In genomic region chrX:123871309-123871708, GRCh38 we compare ENCODE assay signal across 19 cellular contexts. TPM values are rescaled to one million over a fixed set of nuclear protein-coding genes. Genes with fewer than 3 reads are reported as not detected.
DNase-seq lines count a peak whose midpoint lies in the region; ATAC-seq and TF ChIP-seq lines count a peak whose summit lies in the region.
"Had no signal": no experiment of that assay in that cellular context is flagged by ENCODE, and none has a peak within 500 bp of the region (broad histone marks: within the 10 kb centered on the region; RNA-seq: fewer than 3 reads in every experiment).

No MANE protein-coding gene starts in this region.

- no peak for TF ChIP-seq CTCF in PC-9 (conservative IDR thresholded peaks at IDR 0.05)

- H3K27me3 ChIP-seq in PC-9 (ENCODE audit: insufficient read depth, low read depth): no peaks in the 10 kb centered on the region
- H3K27me3 ChIP-seq in effector memory CD4-positive, alpha-beta T cell (replicated peaks; ENCODE audit: control insufficient read depth, insufficient read depth, low read length, poor library complexity, severe bottlenecking): no peaks in the 10 kb centered on the region
- H3K27me3 ChIP-seq: BE2C, body of pancreas, neutrophil, SJSA1, upper lobe of right lung had no signal

- POLR2A ChIA-PET in PC-9 (lab: Charles Lee; ENCODE audit: unreplicated experiment): no interaction called here

- no peak for DNase-seq in PC-9
- peak; percentile 51 for DNase-seq in renal cortical epithelial cell (ENCODE audit: low read depth)
- no peak for DNase-seq in DMS53 (lab: John Stamatoyannopoulos, UW)
- DNase-seq in effector memory CD4-positive, alpha-beta T cell: no peak
- DNase-seq in NOMO-1 treated with dmso at 0.1 percent for 144 hours (lab: John Stamatoyannopoulos, UW; ENCODE audit: unreplicated experiment): no peak
- DNase-seq in DMS53 treated with DMSO at 0.1 percent for 48 hours (lab: John Stamatoyannopoulos, UW; ENCODE audit: unreplicated experiment): no peak
- DNase-seq: activated CD4-positive, alpha-beta T cell treated with anti-CD3 and anti-CD28 coated beads for 1 hour; activated naive CD4-positive, alpha-beta T cell treated with anti-CD3 and anti-CD28 coated beads, Interleukin-2, amount 10 ng/mL, durations not matched to agents 7 days and 5 days; BE2C; body of pancreas; NCI-H1436 treated with DMSO at 0.1 percent for 48 hours; retina; stimulated activated naive CD8-positive, alpha-beta T cell treated with anti-CD3 and anti-CD28 coated beads, Interleukin-15, amount 100 ng/mL, for 72 hours; upper lobe of right lung had no signal

- no peaks in the 10 kb centered on the region for H3K9me3 ChIP-seq in PC-9 (ENCODE audit: insufficient read depth, low read depth)
- H3K9me3 ChIP-seq in effector memory CD4-positive, alpha-beta T cell (ENCODE audit: control insufficient read depth, low read length): no peaks in the 10 kb centered on the region
- H3K9me3 ChIP-seq: BE2C, body of pancreas, neutrophil, SJSA1, upper lobe of right lung had no signal

- CTCF ChIA-PET in PC-9 (lab: Charles Lee): no interaction called here

- ATAC-seq in GM18868 (IDR thresholded peaks at IDR 0.05; ENCODE audit: unreplicated experiment) (peak; percentile 59), HG02798 (IDR thresholded peaks at IDR 0.05; ENCODE audit: poor library complexity, unreplicated experiment) (peak; percentile 59)
- ATAC-seq: body of pancreas; stimulated activated naive CD8-positive, alpha-beta T cell treated with anti-CD3 and anti-CD28 coated beads, Interleukin-15, amount 100 ng/mL, for 72 hours; upper lobe of right lung had no signal

- H3F3A ChIP-seq in PC-9 (ENCODE audit: insufficient read depth, low read depth): peaks cover 31% of the 10 kb centered on the region

- H3K9me2 ChIP-seq in PC-9 (ENCODE audit: insufficient read depth): no peaks in the 10 kb centered on the region

- H3K4me1 ChIP-seq in PC-9 (replicated peaks; ENCODE audit: insufficient read depth): peaks cover 31% of the 10 kb centered on the region
- H3K4me1 ChIP-seq in effector memory CD4-positive, alpha-beta T cell (ENCODE audit: control insufficient read depth, insufficient read depth, low read length, poor library complexity, severe bottlenecking): no peaks in the 10 kb centered on the region
- H3K4me1 ChIP-seq: BE2C, SJSA1, upper lobe of right lung had no signal

- H3K4me2 ChIP-seq in PC-9: no peak overlapping the region

- H3K27ac ChIP-seq in PC-9: 0 out of 2 replicates have a peak overlapping the region, but pooled peaks have one; percentile 9
- H3K27ac ChIP-seq in effector memory CD4-positive, alpha-beta T cell (ENCODE audit: insufficient read depth, low read length, poor library complexity, severe bottlenecking): no peak overlapping the region
- H3K27ac ChIP-seq: body of pancreas, coronary artery, neutrophil, SJSA1, upper lobe of right lung had no signal

- no peak overlapping the region for H3K4me3 ChIP-seq in PC-9
- no peak overlapping the region for H3K4me3 ChIP-seq in effector memory CD4-positive, alpha-beta T cell (ENCODE audit: insufficient read depth, low read depth, low read length, poor library complexity, severe bottlenecking)
- H3K4me3 ChIP-seq: body of pancreas, coronary artery, SJSA1, upper lobe of right lung had no signal

- peaks cover 18% of the 10 kb centered on the region for H3K36me3 ChIP-seq in PC-9 (ENCODE audit: low read depth)
- H3K36me3 ChIP-seq in effector memory CD4-positive, alpha-beta T cell (ENCODE audit: control insufficient read depth, insufficient read depth, low read length): no peaks in the 10 kb centered on the region
- H3K36me3 ChIP-seq: BE2C, neutrophil, SJSA1, upper lobe of right lung had no signal

- H2AFZ ChIP-seq in PC-9: no peak overlapping the region

- H3K79me2 ChIP-seq in PC-9 (ENCODE audit: low read depth): peaks cover 87% of the 10 kb centered on the region

- no TSS peak for BruUV-seq in PC-9 (replicated peaks; lab: Mats Ljungman, UMichigan)

- H4K20me1 ChIP-seq in PC-9 (ENCODE audit: insufficient read depth): peaks cover 18% of the 10 kb centered on the region; the same call in 1 of the 2 replicates

- intact Hi-C loops in PC-9 (cut with micrococcal nuclease; ENCODE audit: unreplicated experiment): no loop called here

RNA-seq across cellular contexts. Expression of gene XIAP, which starts 11.5 kb away (rescaled TPM):
- total RNA-seq in PC-9 (2021) (47.7 and 59.5 TPM in 2 replicates), renal cortical epithelial cell (47.8 and 58.0 TPM in 2 replicates)
